Comparison of ENCODE assay signal across 30 cellular contexts in genomic region chr17:64289652-64290051, GRCh38.
"Had no signal": no experiment of that assay in that cellular context is flagged by ENCODE, and none has a peak within 500 bp of the region (broad histone marks: within the 10 kb centered on the region; RNA-seq: fewer than 3 reads in every experiment).

No MANE protein-coding gene starts in this region.

- ATAC-seq: stimulated activated memory B cell treated with anti-CD40 and anti-IgM and Interleukin-4, amounts not matched to agents 10 μg/mL and 1 μg/mL and 100 μg/mL, for 72 hours; stimulated activated naive CD8-positive, alpha-beta T cell treated with anti-CD3 and anti-CD28 coated beads, Interleukin-15, amount 100 ng/mL, for 72 hours had no signal

- H3K9me3 ChIP-seq: neutrophil, uterus had no signal

- H3K4me3 ChIP-seq: dorsolateral prefrontal cortex, hepatocyte, sigmoid colon, smooth muscle cell, uterus had no signal

- DNase-seq: activated CD4-positive, alpha-beta T cell treated with anti-CD3 and anti-CD28 coated beads for 4 hours; activated CD4-positive, alpha-beta T cell treated with anti-CD3 and anti-CD28 coated beads, Interleukin-2, amount 50 U/mL, for 4 hours; activated effector memory CD4-positive, alpha-beta T cell treated with Interleukin-2 at 50 U/mL for 16 hours; activated naive CD4-positive, alpha-beta T cell treated with Interleukin-2 at 50 U/mL for 16 hours; anterior cingulate cortex; dorsolateral prefrontal cortex; effector memory CD4-positive, alpha-beta T cell; glutamatergic neuron; islet precursor cell; mammary epithelial cell; naive B cell; nephron progenitor cell; sigmoid colon; stimulated activated CD4-positive, alpha-beta T cell treated with anti-CD3 and anti-CD28 coated beads, Interleukin-1b, Interleukin-23, amount 100 ng/mL, for 48 hours; stimulated activated CD4-positive, alpha-beta T cell treated with anti-CD3 and anti-CD28 coated beads, Interleukin-4, amount 100 ng/mL, for 4 hours; stimulated activated CD8-positive, alpha-beta memory T cell treated with anti-CD3 and anti-CD28 coated beads, Interleukin-4, amount 100 ng/mL, for 48 hours; stimulated activated naive CD8-positive, alpha-beta T cell treated with anti-CD3 and anti-CD28 coated beads, Interleukin-15, amount 100 ng/mL, for 72 hours; T-helper 9 cell; uterus had no signal

- H3K27me3 Mint-ChIP-seq: activated naive CD8-positive, alpha-beta T cell; naive B cell; progenitor cell of endocrine pancreas; stimulated activated memory B cell treated with anti-CD40 and anti-IgM and Interleukin-4, amounts not matched to agents 10 μg/mL and 1 μg/mL and 100 μg/mL, for 72 hours; stimulated activated naive CD8-positive, alpha-beta T cell treated with anti-CD3 and anti-CD28 coated beads, Interleukin-15, amount 100 ng/mL, for 72 hours; type B pancreatic cell had no signal

- H3K4me2 ChIP-seq: hepatocyte, smooth muscle cell had no signal

- H3K4me3 Mint-ChIP-seq: activated naive CD8-positive, alpha-beta T cell; mesothelial cell of epicardium; nephron progenitor cell; stimulated activated memory B cell treated with anti-CD40 and anti-IgM and Interleukin-4, amounts not matched to agents 10 μg/mL and 1 μg/mL and 100 μg/mL, for 72 hours; stimulated activated naive CD8-positive, alpha-beta T cell treated with anti-CD3 and anti-CD28 coated beads, Interleukin-15, amount 100 ng/mL, for 72 hours; type B pancreatic cell had no signal

- H3K36me3 Mint-ChIP-seq: type B pancreatic cell had no signal

- H3K36me3 ChIP-seq: neutrophil, sigmoid colon, uterus had no signal

- H3K4me1 ChIP-seq: sigmoid colon, uterus had no signal

- H3K27me3 ChIP-seq: dorsolateral prefrontal cortex, hepatocyte, neutrophil, sigmoid colon, uterus had no signal

- H3K79me2 ChIP-seq: hepatocyte had no signal

- H3K4me1 Mint-ChIP-seq: nephron progenitor cell had no signal

- FAIRE-seq: bronchial epithelial cell, colon, frontal cortex had no signal

- H3K27ac Mint-ChIP-seq: activated naive CD8-positive, alpha-beta T cell; mesothelial cell of epicardium; nephron progenitor cell; progenitor cell of endocrine pancreas; stimulated activated memory B cell treated with anti-CD40 and anti-IgM and Interleukin-4, amounts not matched to agents 10 μg/mL and 1 μg/mL and 100 μg/mL, for 72 hours; stimulated activated naive CD8-positive, alpha-beta T cell treated with anti-CD3 and anti-CD28 coated beads, Interleukin-15, amount 100 ng/mL, for 72 hours; type B pancreatic cell had no signal

- H2AFZ ChIP-seq: hepatocyte had no signal

- H3K27ac ChIP-seq: hepatocyte, neutrophil, sigmoid colon, uterus had no signal
